Comparison of ENCODE assay signal across 9 cellular contexts in the genomic region with DNA sequence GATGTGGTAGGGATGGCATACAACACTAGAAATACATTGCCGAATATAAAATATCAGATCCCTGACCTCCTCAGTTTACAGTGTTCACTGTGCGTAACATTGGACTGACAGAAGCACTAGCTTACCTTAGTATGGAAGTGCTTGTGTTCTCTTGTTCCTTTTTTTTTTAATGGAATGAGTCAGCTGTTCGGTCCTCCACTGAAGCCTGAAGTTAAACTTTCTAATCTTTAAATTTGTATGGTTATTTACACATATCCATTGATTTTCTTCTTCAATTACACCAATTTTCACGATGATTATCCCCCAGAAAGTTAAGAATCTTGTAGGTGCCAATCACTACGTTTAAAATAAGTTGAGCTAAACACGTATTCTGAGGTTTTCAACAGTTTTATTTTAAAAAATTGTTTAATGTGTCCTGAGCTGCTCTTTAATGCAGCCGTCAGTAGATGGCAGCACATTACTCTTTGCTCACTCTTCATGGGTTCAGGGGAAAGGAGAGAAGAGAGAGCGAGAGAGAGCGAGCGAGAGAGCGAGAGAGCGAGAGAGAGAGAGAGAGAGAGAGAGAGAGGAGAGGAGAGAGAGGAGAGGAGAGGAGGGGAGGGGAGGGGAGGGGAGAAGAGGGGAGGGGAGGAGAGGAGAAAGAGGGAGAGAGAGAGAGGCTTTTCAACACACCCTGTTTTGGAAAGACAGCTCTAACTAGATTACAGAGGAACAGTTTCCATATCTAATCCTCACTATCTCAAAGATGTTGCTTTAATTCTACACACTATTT.
A peak's percentile ranks its signal among the peaks of the same experiment; 100 is the strongest.
DNase-seq lines count a peak whose midpoint lies in the region; ATAC-seq and TF ChIP-seq lines count a peak whose summit lies in the region.
"Had no signal": no experiment of that assay in that cellular context is flagged by ENCODE, and none has a peak within 500 bp of the region (broad histone marks: within the 10 kb centered on the region; RNA-seq: fewer than 3 reads in every experiment).

No MANE protein-coding gene starts in this region.

- H3K4me3 ChIP-seq in epithelial cell of proximal tubule (ENCODE audit: low read depth, low read length) = peak overlapping the region; percentile 30

- peak; percentile 77 for DNase-seq in AG08395 (ENCODE audit: low spot score)
- peak; percentile 60 for DNase-seq in NCI-H82 treated with DMSO at 0.1 percent for 48 hours (lab: John Stamatoyannopoulos, UW; ENCODE audit: unreplicated experiment)
- peak; percentile 71 for DNase-seq in activated CD8-positive, alpha-beta memory T cell treated with anti-CD3 and anti-CD28 coated beads, Interleukin-2, amount 10 ng/mL, durations not matched to agents 7 days and 5 days
- peak; percentile 59 for DNase-seq in epithelial cell of proximal tubule (ENCODE audit: low read depth)
- peak; percentile 56 for DNase-seq in naive B cell
- peak; percentile 20 for DNase-seq in stimulated activated naive CD4-positive, alpha-beta T cell treated with Interleukin-2 at 50 U/mL for 16 hours (lab: John Stamatoyannopoulos, UW)

- no peaks in the 10 kb centered on the region for H3K36me3 Mint-ChIP-seq in activated CD8-positive, alpha-beta memory T cell treated with anti-CD3 and anti-CD28 coated beads, Interleukin-2, amount 10 ng/mL, durations not matched to agents 7 days and 5 days
- H3K36me3 Mint-ChIP-seq in naive B cell = no peaks in the 10 kb centered on the region
- H3K36me3 Mint-ChIP-seq: IgD-negative memory B cell had no signal

- peak; percentile 92 for ATAC-seq in GM18505 (IDR thresholded peaks at IDR 0.05; ENCODE audit: unreplicated experiment)
- peak; percentile 83 for ATAC-seq in HG03342 (IDR thresholded peaks at IDR 0.05; ENCODE audit: unreplicated experiment)
- ATAC-seq in activated CD8-positive, alpha-beta memory T cell treated with anti-CD3 and anti-CD28 coated beads, Interleukin-2, amount 10 ng/mL, durations not matched to agents 7 days and 5 days = peak; percentile 95
- ATAC-seq in naive B cell (ENCODE audit: low read depth in 2 of 2) = peak; percentile 88 to 93

- no peak for TF ChIP-seq POLR2A in GM18505 (IDR thresholded peaks at IDR 0.05; ENCODE audit: borderline replicate concordance, extremely low read depth, insufficient read depth, insufficient read length)

- H3K4me1 Mint-ChIP-seq in activated CD8-positive, alpha-beta memory T cell treated with anti-CD3 and anti-CD28 coated beads, Interleukin-2, amount 10 ng/mL, durations not matched to agents 7 days and 5 days = peaks cover 5% of the 10 kb centered on the region
- H3K4me1 Mint-ChIP-seq in naive B cell = peaks cover 3 to 7% (median 5%) of the 10 kb centered on the region in 3 donors

- H3K27ac Mint-ChIP-seq in activated CD8-positive, alpha-beta memory T cell treated with anti-CD3 and anti-CD28 coated beads, Interleukin-2, amount 10 ng/mL, durations not matched to agents 7 days and 5 days = peak overlapping the region; percentile 75
- peak overlapping the region in 5 of 6 donors; percentile 17 to 95 (median 88) for H3K27ac Mint-ChIP-seq in naive B cell

- peak; percentile 71 for TF ChIP-seq CTCF in epithelial cell of proximal tubule (conservative IDR thresholded peaks at IDR 0.05; ENCODE audit: low read depth, low read length)

- peaks cover 31% of the 10 kb centered on the region for H3K27me3 Mint-ChIP-seq in activated CD8-positive, alpha-beta memory T cell treated with anti-CD3 and anti-CD28 coated beads, Interleukin-2, amount 10 ng/mL, durations not matched to agents 7 days and 5 days
- H3K27me3 Mint-ChIP-seq in naive B cell = peaks cover 0 to 6% (median 0%) of the 10 kb centered on the region in 3 donors

- no peaks in the 10 kb centered on the region for H3K9me3 Mint-ChIP-seq in activated CD8-positive, alpha-beta memory T cell treated with anti-CD3 and anti-CD28 coated beads, Interleukin-2, amount 10 ng/mL, durations not matched to agents 7 days and 5 days (ENCODE audit: low read depth)
- peaks cover 0 to 3% (median 0%) of the 10 kb centered on the region in 7 donors for H3K9me3 Mint-ChIP-seq in naive B cell
- H3K9me3 Mint-ChIP-seq: IgD-negative memory B cell had no signal

- peak overlapping the region; percentile 52 for H3K4me3 Mint-ChIP-seq in activated CD8-positive, alpha-beta memory T cell treated with anti-CD3 and anti-CD28 coated beads, Interleukin-2, amount 10 ng/mL, durations not matched to agents 7 days and 5 days
- peak overlapping the region; percentile 23 to 79 (median 54) for H3K4me3 Mint-ChIP-seq in naive B cell

- CTCF ChIA-PET in activated CD8-positive, alpha-beta memory T cell treated with anti-CD3 and anti-CD28 coated beads, Interleukin-2, amount 10 ng/mL, durations not matched to agents 7 days and 5 days (lab: Charles Lee) = interaction anchor here (0.6 to 2.8 kb wide), 44 partner anchors 9 to 914 kb away, joined by 3 to 25 read pairs (median 4); no protein-coding TSS in a partner anchor

Comparison
In these comparisons a context has a peak if more than half of its experiments do, and no peak if none do; other contexts are left out.
1. Peak in every context shown above with its lines: DNase-seq, ATAC-seq and H3K4me3 ChIP-seq.
2. DNase-seq: peak in every context shown above with its lines; median percentile 77 in AG08395; 71 in activated CD8-positive, alpha-beta memory T cell treated with anti-CD3 and anti-CD28 coated beads, Interleukin-2, amount 10 ng/mL, durations not matched to agents 7 days and 5 days; 60 in NCI-H82 treated with DMSO at 0.1 percent for 48 hours; 59 in epithelial cell of proximal tubule; 56 in naive B cell; 20 in stimulated activated naive CD4-positive, alpha-beta T cell treated with Interleukin-2 at 50 U/mL for 16 hours.